17 cellular contexts compared by ENCODE assay signal in genomic region chr5:150429410-150429873, GRCh38. TPM values are rescaled to one million over a fixed set of nuclear protein-coding genes. Genes with fewer than 3 reads are reported as not detected.
DNase-seq lines count a peak whose midpoint lies in the region; ATAC-seq and TF ChIP-seq lines count a peak whose summit lies in the region.
"Had no signal": no experiment of that assay in that cellular context is flagged by ENCODE, and none has a peak within 500 bp of the region (broad histone marks: within the 10 kb centered on the region; RNA-seq: fewer than 3 reads in every experiment).

No MANE protein-coding gene starts in this region.

- intact Hi-C loops in vagina (cut with DNase I), result no loop called here

- TF ChIP-seq POLR2A in vagina (IDR thresholded peaks at IDR 0.05), result no peak

- no peaks in the 10 kb centered on the region for H3K36me3 ChIP-seq in vagina
- H3K36me3 ChIP-seq: thyroid gland had no signal

- peak overlapping the region; percentile 60 for H3K27ac Mint-ChIP-seq in central memory CD8-positive, alpha-beta T cell (ENCODE audit: low read depth)
- H3K27ac Mint-ChIP-seq: activated CD4-positive, alpha-beta memory T cell treated with anti-CD3 and anti-CD28 coated beads, Interleukin-2, amount 10 ng/mL, durations not matched to agents 7 days and 5 days; HFFc6; natural killer cell had no signal

- no peak overlapping the region for H3K27ac ChIP-seq in vagina
- H3K27ac ChIP-seq: thyroid gland had no signal

- H3K4me1 ChIP-seq in vagina, result no peaks in the 10 kb centered on the region

- peak; percentile 80 for ATAC-seq in GM19463 (IDR thresholded peaks at IDR 0.05; ENCODE audit: unreplicated experiment)
- peak; percentile 65 for ATAC-seq in HG03103 (IDR thresholded peaks at IDR 0.05; ENCODE audit: low read depth, unreplicated experiment)
- ATAC-seq in central memory CD8-positive, alpha-beta T cell (replicated peaks; ENCODE audit: extremely low read depth, poor library complexity, severe bottlenecking), result no peak
- ATAC-seq in GM21447 (IDR thresholded peaks at IDR 0.05; ENCODE audit: unreplicated experiment), result no peak
- ATAC-seq: natural killer cell, sciatic nerve had no signal

- no peak for TF ChIP-seq CTCF in vagina (IDR thresholded peaks at IDR 0.05)

- H3K36me3 Mint-ChIP-seq in central memory CD8-positive, alpha-beta T cell (ENCODE audit: insufficient read depth), result peaks cover 3% of the 10 kb centered on the region
- H3K36me3 Mint-ChIP-seq: natural killer cell had no signal

- H3K27me3 Mint-ChIP-seq in central memory CD8-positive, alpha-beta T cell, result peaks cover 10% of the 10 kb centered on the region

- H3K9me3 ChIP-seq in vagina, result no peaks in the 10 kb centered on the region
- H3K9me3 ChIP-seq: thyroid gland had no signal

- DNase-seq in CD1c-positive myeloid dendritic cell (ENCODE audit: extremely low spot score) (peak; percentile 88), vagina (ENCODE audit: extremely low spot score in 2 of 2) (no peak), inferior parietal cortex (ENCODE audit: extremely low spot score) (no peak), NCI-H526 (lab: John Stamatoyannopoulos, UW) (no peak)
- DNase-seq in central memory CD8-positive, alpha-beta T cell (ENCODE audit: low spot score in 2 of 2), result no peak
- DNase-seq: activated CD4-positive, alpha-beta memory T cell treated with anti-CD3 and anti-CD28 coated beads, Interleukin-2, amount 10 ng/mL, durations not matched to agents 7 days and 5 days; activated naive CD4-positive, alpha-beta T cell treated with anti-CD3 and anti-CD28 coated beads, Interleukin-2, amount 50 U/mL, for 16 hours; DMS79; HFFc6; natural killer cell; NCI-H187 treated with DMSO at 0.1 percent for 48 hours; T-helper 1 cell; thyroid gland had no signal

- H3K9me3 Mint-ChIP-seq in central memory CD8-positive, alpha-beta T cell, result no peaks in the 10 kb centered on the region
- H3K9me3 Mint-ChIP-seq: activated CD4-positive, alpha-beta memory T cell treated with anti-CD3 and anti-CD28 coated beads, Interleukin-2, amount 10 ng/mL, durations not matched to agents 7 days and 5 days; HFFc6; natural killer cell had no signal

- H3K4me3 Mint-ChIP-seq in central memory CD8-positive, alpha-beta T cell, result no peak overlapping the region
- H3K4me3 Mint-ChIP-seq: activated CD4-positive, alpha-beta memory T cell treated with anti-CD3 and anti-CD28 coated beads, Interleukin-2, amount 10 ng/mL, durations not matched to agents 7 days and 5 days; HFFc6 had no signal

- H3K4me1 Mint-ChIP-seq in central memory CD8-positive, alpha-beta T cell, result no peaks in the 10 kb centered on the region
- H3K4me1 Mint-ChIP-seq: activated CD4-positive, alpha-beta memory T cell treated with anti-CD3 and anti-CD28 coated beads, Interleukin-2, amount 10 ng/mL, durations not matched to agents 7 days and 5 days; natural killer cell had no signal

- H3K4me3 ChIP-seq in vagina, result no peak overlapping the region
- H3K4me3 ChIP-seq: thyroid gland had no signal

- no peaks in the 10 kb centered on the region for H3K27me3 ChIP-seq in vagina
- H3K27me3 ChIP-seq: thyroid gland had no signal

RNA-seq across cellular contexts. Expression of gene CD74, which starts 16.7 kb away (rescaled TPM):
- total RNA-seq in vagina, result 530 TPM

RNA-seq across cellular contexts. Expression of gene RPS14, which starts 20.1 kb away (rescaled TPM):
- total RNA-seq in vagina, result 3,194 TPM

Comparison
In these comparisons a context has a peak if more than half of its experiments do, and no peak if none do; other contexts are left out.
1. ATAC-seq: peak in GM19463 (single experiment) and HG03103 (single experiment); none in central memory CD8-positive, alpha-beta T cell (single experiment) and GM21447 (single experiment).